ENCODE assay signal across 24 cellular contexts in the genomic region with DNA sequence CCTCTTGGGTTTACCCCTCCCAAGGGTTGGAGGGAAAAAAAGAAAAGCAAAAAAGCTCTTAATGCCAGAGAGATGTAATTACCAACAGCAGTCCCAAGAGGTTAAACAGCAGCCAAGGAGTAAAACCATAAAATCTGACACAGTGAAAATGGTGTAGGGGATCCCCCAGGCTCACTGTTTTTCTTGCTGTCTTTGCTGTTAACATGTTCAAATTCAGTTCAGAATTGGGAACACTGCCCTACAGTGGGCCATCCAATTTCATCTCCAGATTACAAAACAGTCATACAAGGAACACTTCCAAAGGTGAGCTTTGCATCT. TPM values are rescaled to one million over a fixed set of nuclear protein-coding genes. Genes with fewer than 3 reads are reported as not detected.
DNase-seq lines count a peak whose midpoint lies in the region; ATAC-seq and TF ChIP-seq lines count a peak whose summit lies in the region.
"Had no signal": no experiment of that assay in that cellular context is flagged by ENCODE, and none has a peak within 500 bp of the region (broad histone marks: within the 10 kb centered on the region; RNA-seq: fewer than 3 reads in every experiment).

No MANE protein-coding gene starts in this region.

- no peaks in the 10 kb centered on the region for H3K9me3 ChIP-seq in HUES48 (ENCODE audit: control insufficient read depth, insufficient read depth, low read length)
- H3K9me3 ChIP-seq: gastrocnemius medialis, MG63 had no signal

- H3K9ac ChIP-seq in HUES48 (ENCODE audit: low read depth, low read length) = 0 out of 2 replicates have a peak overlapping the region, but pooled peaks have one; percentile 11

- intact Hi-C loops in left ventricle myocardium superior (cut with micrococcal nuclease) = loop anchor here (10.0 kb wide), 1 partner anchor 206 kb away; the partner anchor contains the start of gene FZD5

- TF ChIP-seq CTCF in neural crest cell (conservative IDR thresholded peaks at IDR 0.05) = no peak

- H3K4me1 ChIP-seq in HUES48 (ENCODE audit: control insufficient read depth, insufficient read depth, low read length) = peaks cover 57% of the 10 kb centered on the region

- H3K27ac ChIP-seq in HUES48 (ENCODE audit: low read depth, low read length) = peak overlapping the region; percentile 92
- H3K27ac ChIP-seq: C4-2B, gastrocnemius medialis had no signal

- ATAC-seq in GM18511 (IDR thresholded peaks at IDR 0.05; ENCODE audit: unreplicated experiment) (peak; percentile 50), GM21515 (IDR thresholded peaks at IDR 0.05; ENCODE audit: unreplicated experiment) (no peak), left ventricle myocardium superior (no peak)
- ATAC-seq: activated naive CD8-positive, alpha-beta T cell treated with anti-CD3 and anti-CD28 coated beads, Interleukin-2, amount 50 U/mL, for 24 hours; gastrocnemius medialis; naive thymus-derived CD8-positive, alpha-beta T cell; sciatic nerve had no signal

- H3K36me3 Mint-ChIP-seq in neural crest cell (ENCODE audit: low read depth) = no peaks in the 10 kb centered on the region

- H3K27me3 ChIP-seq in HUES48 (ENCODE audit: control insufficient read depth, insufficient read depth, low read length) = no peaks in the 10 kb centered on the region
- H3K27me3 ChIP-seq: gastrocnemius medialis, MG63 had no signal

- DNase-seq in fibroblast of peridontal ligament (ENCODE audit: extremely low read depth) (peak; percentile 23), neural crest cell (ENCODE audit: low read depth, low spot score) (no peak), left ventricle myocardium superior (no peak), NCI-H2029 (lab: John Stamatoyannopoulos, UW) (no peak)
- DNase-seq in activated CD4-positive, alpha-beta T cell treated with anti-CD3 and anti-CD28 coated beads, Interleukin-2, amount 50 U/mL, for 1 hour = no peak
- DNase-seq: activated CD4-positive, alpha-beta memory T cell treated with anti-CD3 and anti-CD28 coated beads for 36 hours; activated naive CD8-positive, alpha-beta T cell treated with anti-CD3 and anti-CD28 coated beads, Interleukin-2, amount 50 U/mL, for 24 hours; Calu3; cerebellar nuclear complex; gastrocnemius medialis; mesenchymal stem cell; MG63; naive thymus-derived CD8-positive, alpha-beta T cell; NCI-H1417 treated with DMSO at 0.1 percent for 48 hours; NCI-H2171 treated with DMSO at 0.1 percent for 48 hours; NCI-H526 treated with DMSO at 0.1 percent for 48 hours; posterior cingulate gyrus; stimulated activated CD4-positive, alpha-beta T cell treated with anti-CD3 and anti-CD28 coated beads, Interleukin-15, amount 100 ng/mL, for 24 hours; T-helper 9 cell had no signal

- H3K4me3 Mint-ChIP-seq in neural crest cell = peak overlapping the region; percentile 21
- H3K4me3 Mint-ChIP-seq: activated CD4-positive, alpha-beta memory T cell treated with anti-CD3 and anti-CD28 coated beads for 36 hours; activated naive CD8-positive, alpha-beta T cell treated with anti-CD3 and anti-CD28 coated beads, Interleukin-2, amount 50 U/mL, for 24 hours; naive thymus-derived CD8-positive, alpha-beta T cell had no signal

- peaks cover 58% of the 10 kb centered on the region for H3K27me3 Mint-ChIP-seq in neural crest cell (ENCODE audit: low read depth)
- H3K27me3 Mint-ChIP-seq: activated CD4-positive, alpha-beta memory T cell treated with anti-CD3 and anti-CD28 coated beads for 36 hours; activated naive CD8-positive, alpha-beta T cell treated with anti-CD3 and anti-CD28 coated beads, Interleukin-2, amount 50 U/mL, for 24 hours; naive thymus-derived CD8-positive, alpha-beta T cell had no signal

- H3K4me3 ChIP-seq in HUES48 (ENCODE audit: low read depth, low read length) = peak overlapping the region; percentile 15; the same call in 1 of the 2 replicates
- H3K4me3 ChIP-seq: gastrocnemius medialis, MG63 had no signal

- peaks cover 32% of the 10 kb centered on the region for H3K4me1 Mint-ChIP-seq in neural crest cell

- H3K9me3 Mint-ChIP-seq in neural crest cell = no peaks in the 10 kb centered on the region
- H3K9me3 Mint-ChIP-seq: activated CD4-positive, alpha-beta memory T cell treated with anti-CD3 and anti-CD28 coated beads for 36 hours; activated naive CD8-positive, alpha-beta T cell treated with anti-CD3 and anti-CD28 coated beads, Interleukin-2, amount 50 U/mL, for 24 hours; naive thymus-derived CD8-positive, alpha-beta T cell had no signal

- H3K27ac Mint-ChIP-seq in neural crest cell (ENCODE audit: unreplicated experiment) = no peak overlapping the region
- H3K27ac Mint-ChIP-seq: activated CD4-positive, alpha-beta memory T cell treated with anti-CD3 and anti-CD28 coated beads for 36 hours; activated naive CD8-positive, alpha-beta T cell treated with anti-CD3 and anti-CD28 coated beads, Interleukin-2, amount 50 U/mL, for 24 hours; naive thymus-derived CD8-positive, alpha-beta T cell had no signal

- no peaks in the 10 kb centered on the region for H3K36me3 ChIP-seq in HUES48 (ENCODE audit: control insufficient read depth, insufficient read depth, low read length)
- H3K36me3 ChIP-seq: gastrocnemius medialis, MG63 had no signal

RNA-seq across cellular contexts. Expression of gene PLEKHM3, which starts 54.5 kb away (rescaled TPM):
- total RNA-seq in neural crest cell (6.8 and 6.9 TPM in 2 replicates), left ventricle myocardium superior (13.3 TPM)
